Comparison of ENCODE assay signal across 9 cellular contexts in the genomic region with DNA sequence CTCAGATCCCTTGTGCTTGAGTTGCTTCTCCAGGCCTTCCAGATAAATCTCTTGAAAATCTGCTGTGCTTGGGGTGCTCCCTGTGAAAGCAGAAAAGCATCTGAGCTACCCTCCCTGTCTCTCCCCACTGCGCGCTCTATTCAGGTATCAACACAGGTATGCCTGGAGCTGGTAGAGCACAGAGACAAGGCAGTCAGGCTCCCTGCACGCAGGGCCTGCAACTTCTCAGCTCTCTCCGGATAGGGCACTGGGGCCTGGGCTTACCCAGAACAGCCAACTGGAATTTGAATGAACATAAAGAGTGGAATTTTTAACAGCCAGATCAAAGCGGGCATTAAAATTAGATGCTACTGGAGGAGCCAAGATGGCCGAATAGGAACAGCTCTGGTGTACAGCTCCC.
DNase-seq lines count a peak whose midpoint lies in the region; ATAC-seq and TF ChIP-seq lines count a peak whose summit lies in the region.
"Had no signal": no experiment of that assay in that cellular context is flagged by ENCODE, and none has a peak within 500 bp of the region (broad histone marks: within the 10 kb centered on the region; RNA-seq: fewer than 3 reads in every experiment).

No MANE protein-coding gene starts in this region.

- DNase-seq in WTC11 (ENCODE audit: low spot score) (no peak), right cardiac atrium (peak in 1 of 3 donors; percentile 30), ovary (no peak), Ammon's horn (ENCODE audit: low spot score) (no peak)
- DNase-seq in activated T-cell treated with anti-CD3 and anti-CD28 coated beads, Interleukin-2, amount 50 U/mL, for 24 hours, result no peak
- DNase-seq: MG63 had no signal

- H3K9ac ChIP-seq in HUES48 (ENCODE audit: low read depth, low read length), result peak overlapping the region; percentile 77

- no peaks in the 10 kb centered on the region for H3K27me3 Mint-ChIP-seq in WTC11 (ENCODE audit: low read depth)
- no peaks in the 10 kb centered on the region for H3K27me3 Mint-ChIP-seq in activated T-cell treated with anti-CD3 and anti-CD28 coated beads, Interleukin-2, amount 50 U/mL, for 24 hours

- intact Hi-C loops in right cardiac atrium (cut with DNase I) (no loop called here), ovary (cut with DNase I) (no loop called here)

- no peak for TF ChIP-seq EP300 in ovary (IDR thresholded peaks at IDR 0.05)

- peaks cover 6% of the 10 kb centered on the region for H3K4me1 ChIP-seq in HUES48 (ENCODE audit: control insufficient read depth, insufficient read depth, low read length)
- H3K4me1 ChIP-seq in right cardiac atrium (ENCODE audit: control insufficient read depth, insufficient read depth, low read length), result no peaks in the 10 kb centered on the region
- no peaks in the 10 kb centered on the region for H3K4me1 ChIP-seq in ovary (ENCODE audit: insufficient read depth)

- H3K27ac Mint-ChIP-seq in WTC11, result peak overlapping the region; percentile 96
- no peak overlapping the region for H3K27ac Mint-ChIP-seq in activated T-cell treated with anti-CD3 and anti-CD28 coated beads, Interleukin-2, amount 50 U/mL, for 24 hours

- CTCF ChIA-PET in WTC11 (lab: Charles Lee), result interaction anchor here (0.8 to 2.3 kb wide), 5 partner anchors 13 to 400 kb away, joined by 3 to 9 read pairs (median 4); no protein-coding TSS in a partner anchor

- no peaks in the 10 kb centered on the region for H3K27me3 ChIP-seq in HUES48 (ENCODE audit: control insufficient read depth, insufficient read depth, low read length)
- H3K27me3 ChIP-seq in right cardiac atrium (ENCODE audit: control insufficient read depth, insufficient read depth), result no peaks in the 10 kb centered on the region
- no peaks in the 10 kb centered on the region for H3K27me3 ChIP-seq in ovary
- H3K27me3 ChIP-seq: MG63 had no signal

- peak overlapping the region; percentile 84 for H3K4me3 Mint-ChIP-seq in WTC11
- no peak overlapping the region for H3K4me3 Mint-ChIP-seq in activated T-cell treated with anti-CD3 and anti-CD28 coated beads, Interleukin-2, amount 50 U/mL, for 24 hours

- POLR2A ChIA-PET in WTC11 (lab: Charles Lee), result interaction anchor here (1.4 kb wide), 1 partner anchor 23 kb away, joined by 4 read pairs; no protein-coding TSS in a partner anchor

- H3K4me3 ChIP-seq in HUES48 (ENCODE audit: low read depth, low read length) (peak overlapping the region; percentile 65), right cardiac atrium (ENCODE audit: low read length) (no peak overlapping the region), ovary (peak overlapping the region; percentile 22)
- H3K4me3 ChIP-seq: MG63 had no signal

- peak; percentile 92 for ATAC-seq in WTC11
- peak; percentile 31 to 46 for ATAC-seq in right cardiac atrium
- no peak for ATAC-seq in HG03175 (IDR thresholded peaks at IDR 0.05; ENCODE audit: unreplicated experiment)
- ATAC-seq in HG03354 (IDR thresholded peaks at IDR 0.05; ENCODE audit: poor library complexity, severe bottlenecking, unreplicated experiment), result no peak

- no peak for TF ChIP-seq CTCF in WTC11 (IDR thresholded peaks at IDR 0.05)
- TF ChIP-seq CTCF in ovary (IDR thresholded peaks at IDR 0.05), result no peak

- H3K9me3 ChIP-seq in HUES48 (ENCODE audit: control insufficient read depth, insufficient read depth, low read length), result no peaks in the 10 kb centered on the region
- H3K9me3 ChIP-seq in right cardiac atrium (ENCODE audit: control insufficient read depth, low read length), result no peaks in the 10 kb centered on the region
- no peaks in the 10 kb centered on the region for H3K9me3 ChIP-seq in ovary
- H3K9me3 ChIP-seq: MG63 had no signal

- peak overlapping the region; percentile 57 for H3K27ac ChIP-seq in HUES48 (ENCODE audit: low read depth, low read length)
- H3K27ac ChIP-seq in right cardiac atrium (ENCODE audit: low read length), result no peak overlapping the region
- H3K27ac ChIP-seq in ovary, result no peak overlapping the region

- H3K9me3 Mint-ChIP-seq in WTC11, result no peaks in the 10 kb centered on the region
- no peaks in the 10 kb centered on the region for H3K9me3 Mint-ChIP-seq in activated T-cell treated with anti-CD3 and anti-CD28 coated beads, Interleukin-2, amount 50 U/mL, for 24 hours

- H3K36me3 Mint-ChIP-seq in WTC11, result no peaks in the 10 kb centered on the region
- H3K36me3 Mint-ChIP-seq in activated T-cell treated with anti-CD3 and anti-CD28 coated beads, Interleukin-2, amount 50 U/mL, for 24 hours (ENCODE audit: low read depth), result no peaks in the 10 kb centered on the region

- peaks cover 26% of the 10 kb centered on the region for H3K4me1 Mint-ChIP-seq in WTC11
- H3K4me1 Mint-ChIP-seq in activated T-cell treated with anti-CD3 and anti-CD28 coated beads, Interleukin-2, amount 50 U/mL, for 24 hours (ENCODE audit: low read depth), result peaks cover 3% of the 10 kb centered on the region

- 93% methylated on average over 6 of the region's 6 CpGs for WGBS in right cardiac atrium
- 69 to 83% (median 83%) methylated on average over 6 of the region's 6 CpGs for WGBS in ovary, 3 donors

- no peak for TF ChIP-seq POLR2A in ovary (IDR thresholded peaks at IDR 0.05)

- no peaks in the 10 kb centered on the region for H3K36me3 ChIP-seq in HUES48 (ENCODE audit: control insufficient read depth, insufficient read depth, low read length)
- no peaks in the 10 kb centered on the region for H3K36me3 ChIP-seq in ovary
- H3K36me3 ChIP-seq: MG63 had no signal

TF ChIP-seq in WTC11, 78 proteins besides CTCF, POLR2A, EP300 and RAD21:
- no peak for TF ChIP-seq NFYB (CRISPR knock-in tag; conservative IDR thresholded peaks at IDR 0.05; ENCODE audit: low read depth)
- TF ChIP-seq, protein P1, sequence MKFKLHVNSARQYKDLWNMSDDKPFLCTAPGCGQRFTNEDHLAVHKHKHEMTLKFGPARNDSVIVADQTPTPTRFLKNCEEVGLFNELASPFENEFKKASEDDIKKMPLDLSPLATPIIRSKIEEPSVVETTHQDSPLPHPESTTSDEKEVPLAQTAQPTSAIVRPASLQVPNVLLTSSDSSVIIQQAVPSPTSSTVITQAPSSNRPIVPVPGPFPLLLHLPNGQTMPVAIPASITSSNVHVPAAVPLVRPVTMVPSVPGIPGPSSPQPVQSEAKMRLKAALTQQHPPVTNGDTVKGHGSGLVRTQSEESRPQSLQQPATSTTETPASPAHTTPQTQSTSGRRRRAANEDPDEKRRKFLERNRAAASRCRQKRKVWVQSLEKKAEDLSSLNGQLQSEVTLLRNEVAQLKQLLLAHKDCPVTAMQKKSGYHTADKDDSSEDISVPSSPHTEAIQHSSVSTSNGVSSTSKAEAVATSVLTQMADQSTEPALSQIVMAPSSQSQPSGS (CRISPR knock-in tag; IDR thresholded peaks at IDR 0.05; ENCODE audit: borderline replicate concordance, low read depth), result no peak
TF ChIP-seq in WTC11: peak in this region for 0.

Comparison
In these comparisons a context has a peak if more than half of its experiments do, and no peak if none do; other contexts are left out.
1. ATAC-seq: peak in WTC11 (single experiment) and right cardiac atrium (2 of 2); none in HG03175 (single experiment) and HG03354 (single experiment).